Comparison of ENCODE assay signal across 8 cellular contexts in genomic region chrX:119573840-119574393, GRCh38. TPM values are rescaled to one million over a fixed set of nuclear protein-coding genes. Genes with fewer than 3 reads are reported as not detected.
DNase-seq lines count a peak whose midpoint lies in the region; ATAC-seq and TF ChIP-seq lines count a peak whose summit lies in the region.

No MANE protein-coding gene starts in this region.

- H2AFZ ChIP-seq in DND-41 (ENCODE audit: low read depth, low read length) (peak overlapping the region; percentile 90), trophoblast cell (ENCODE audit: insufficient read depth, low read length, poor library complexity) (peak overlapping the region; percentile 52)

- H3K27me3 Mint-ChIP-seq in activated naive CD8-positive, alpha-beta T cell, result no peaks in the 10 kb centered on the region

- H3K9ac ChIP-seq in DND-41 (ENCODE audit: low read depth, low read length), result peak overlapping the region; percentile 75
- peak overlapping the region; percentile 53; the same call in 1 of the 2 replicates for H3K9ac ChIP-seq in HUES64 (ENCODE audit: low read depth, low read length)
- H3K9ac ChIP-seq in trophoblast cell (ENCODE audit: low read length), result peak overlapping the region; percentile 74

- no peak for TF ChIP-seq POLR2A in heart left ventricle (IDR thresholded peaks at IDR 0.05)

- H4K20me1 ChIP-seq in DND-41 (ENCODE audit: insufficient read depth, low read length), result peaks cover 7% of the 10 kb centered on the region; the same call in 1 of the 2 replicates

- H3K27me3 ChIP-seq in DND-41 (ENCODE audit: insufficient read depth, low read length, poor library complexity), result no peaks in the 10 kb centered on the region
- H3K27me3 ChIP-seq in HUES64 (ENCODE audit: insufficient read depth, low read length), result no peaks in the 10 kb centered on the region
- H3K27me3 ChIP-seq in heart left ventricle, result peaks cover 0 to 7% (median 0%) of the 10 kb centered on the region in 9 donors
- H3K27me3 ChIP-seq in trophoblast cell (ENCODE audit: insufficient read depth, low read length), result no peaks in the 10 kb centered on the region

- H3K4me1 Mint-ChIP-seq in activated naive CD8-positive, alpha-beta T cell (ENCODE audit: low read depth), result peaks cover 21% of the 10 kb centered on the region

- no peak overlapping the region for H4K91ac ChIP-seq in trophoblast cell (ENCODE audit: low read depth, low read length)

- H3K79me1 ChIP-seq in trophoblast cell (ENCODE audit: low read length), result peaks cover 6% of the 10 kb centered on the region

- no peak overlapping the region for H3K14ac ChIP-seq in trophoblast cell (ENCODE audit: low read length)

- H4K8ac ChIP-seq in trophoblast cell (ENCODE audit: low read depth, low read length), result peak overlapping the region; percentile 29

- peak overlapping the region; percentile 92 for H3K27ac Mint-ChIP-seq in activated naive CD8-positive, alpha-beta T cell

- H2BK12ac ChIP-seq in trophoblast cell (ENCODE audit: low read length), result no peak overlapping the region

- 1% methylated on average over 27 of the region's 30 CpGs for WGBS in HUES64
- WGBS in heart left ventricle, 4 donors, result 0 to 36% (median 11%) methylated on average over 30 of the region's 30 CpGs
- no CpG with 5 or more reads among the region's 30 CpGs for WGBS in trophoblast cell (ENCODE audit: extremely low coverage, insufficient coverage, insufficient read length)

- H2BK120ac ChIP-seq in trophoblast cell (ENCODE audit: insufficient read depth, low read length, poor library complexity), result no peak overlapping the region

- H4K12ac ChIP-seq in trophoblast cell (ENCODE audit: low read depth, low read length), result no peak overlapping the region

- no peaks in the 10 kb centered on the region for H3K9me3 Mint-ChIP-seq in activated naive CD8-positive, alpha-beta T cell (ENCODE audit: low read depth)

- H3K36me3 ChIP-seq in DND-41 (ENCODE audit: insufficient read depth, low read length), result peaks cover 17% of the 10 kb centered on the region
- peaks cover 14% of the 10 kb centered on the region; the same call in 1 of the 2 replicates for H3K36me3 ChIP-seq in HUES64 (ENCODE audit: insufficient read depth, low read length)
- peaks cover 0 to 17% (median 4%) of the 10 kb centered on the region in 9 donors for H3K36me3 ChIP-seq in heart left ventricle
- H3K36me3 ChIP-seq in trophoblast cell (ENCODE audit: control insufficient read depth in 1 of 2, insufficient read depth in 2 of 2, low read length in 2 of 2), result no peaks in the 10 kb centered on the region

- H3K36me3 Mint-ChIP-seq in activated naive CD8-positive, alpha-beta T cell, result no peaks in the 10 kb centered on the region

- no peak overlapping the region for H2BK5ac ChIP-seq in trophoblast cell (ENCODE audit: low read depth, low read length, poor library complexity)

- ATAC-seq in DND-41 (ENCODE audit: insufficient read depth, low read depth), result peak; percentile 10; the same call in 2 of the 3 replicates
- ATAC-seq in GM19463 (IDR thresholded peaks at IDR 0.05; ENCODE audit: unreplicated experiment), result peak; percentile 4
- ATAC-seq in heart left ventricle, result peak in 3 of 4 donors; percentile 15 to 45 (median 44)

- DNase-seq in DND-41, result no peak
- DNase-seq in heart left ventricle, result peak in 3 of 5 donors; percentile 24 to 38 (median 27)
- DNase-seq in trophoblast cell, result peak in 1 of 2 donors; percentile 70
- no peak for DNase-seq in 8988T
- DNase-seq in stimulated activated CD4-positive, alpha-beta T cell treated with anti-CD3 and anti-CD28 coated beads, Interleukin-12 subunit alpha, Interleukin-12 subunit beta, amount 100 ng/mL, for 4 hours, result no peak

- peaks cover 25% of the 10 kb centered on the region for H3K4me1 ChIP-seq in DND-41 (ENCODE audit: insufficient read depth, low read length)
- H3K4me1 ChIP-seq in HUES64 (ENCODE audit: insufficient read depth, low read length), result no peaks in the 10 kb centered on the region
- peaks cover 0 to 22% (median 8%) of the 10 kb centered on the region in 12 donors for H3K4me1 ChIP-seq in heart left ventricle
- H3K4me1 ChIP-seq in trophoblast cell (ENCODE audit: control insufficient read depth in 1 of 2, insufficient read depth in 2 of 2, low read length in 2 of 2), result peaks cover 0 to 4% of the 10 kb centered on the region in 2 experiments

- H3K79me2 ChIP-seq in DND-41 (ENCODE audit: insufficient read depth, low read length), result peaks cover 35% of the 10 kb centered on the region
- H3K79me2 ChIP-seq in trophoblast cell (ENCODE audit: control insufficient read depth, insufficient read depth, low read length, poor library complexity), result peaks cover 3% of the 10 kb centered on the region

- TF ChIP-seq CTCF in DND-41 (IDR thresholded peaks at IDR 0.05; ENCODE audit: borderline replicate concordance, extremely low read depth, low read length, poor library complexity, severe bottlenecking) (no peak), heart left ventricle (IDR thresholded peaks at IDR 0.05) (no peak)

- no peaks in the 10 kb centered on the region for H3K9me3 ChIP-seq in DND-41 (ENCODE audit: insufficient read depth, low read length, severe bottlenecking)
- no peaks in the 10 kb centered on the region for H3K9me3 ChIP-seq in HUES64 (ENCODE audit: insufficient read depth, low read depth, low read length)
- H3K9me3 ChIP-seq in heart left ventricle, result no peaks in the 10 kb centered on the region
- no peaks in the 10 kb centered on the region for H3K9me3 ChIP-seq in trophoblast cell (ENCODE audit: insufficient read depth, low read depth, low read length)

- H3K4ac ChIP-seq in trophoblast cell (ENCODE audit: low read depth, low read length), result no peak overlapping the region

- H3K4me3 Mint-ChIP-seq in activated naive CD8-positive, alpha-beta T cell, result peak overlapping the region; percentile 94

- H3K18ac ChIP-seq in trophoblast cell (ENCODE audit: low read length), result no peak overlapping the region

- H3K27ac ChIP-seq in DND-41 (ENCODE audit: low read length) (peak overlapping the region; percentile 74), HUES64 (ENCODE audit: low read depth, low read length) (no peak overlapping the region), heart left ventricle (peak overlapping the region; percentile 89 to 96 (median 93)), trophoblast cell (ENCODE audit: low read depth, low read length) (peak overlapping the region; percentile 44)

- H3K4me3 ChIP-seq in DND-41 (ENCODE audit: low read depth in 1 of 2, low read length in 2 of 2) (peak overlapping the region; percentile 75 to 89; a peak in 3 of 4 replicates), HUES64 (ENCODE audit: low read length) (peak overlapping the region; percentile 82), heart left ventricle (peak overlapping the region; percentile 33 to 88 (median 79)), trophoblast cell (ENCODE audit: low read depth, low read length) (peak overlapping the region; percentile 68)

- H3K4me2 ChIP-seq in DND-41 (ENCODE audit: insufficient read depth, low read length), result peak overlapping the region; percentile 74
- peak overlapping the region; percentile 89 for H3K4me2 ChIP-seq in trophoblast cell (ENCODE audit: low read length)

- no peak overlapping the region for H2AK5ac ChIP-seq in trophoblast cell (ENCODE audit: low read length)

- H3K23ac ChIP-seq in trophoblast cell (ENCODE audit: low read length), result no peak overlapping the region

- intact Hi-C loops in heart left ventricle (cut with DNase I), result loop anchor here in 4 of 10 donors (1.0 to 10.0 kb wide), 5 partner anchors 9 to 89 kb away; partner anchors contain the start of genes STEEP1 (in 2 of the 4) and NKRF (in 1 of the 4)

RNA-seq across cellular contexts. Expression of gene UBE2A, which starts 0.4 kb away (rescaled TPM):
- 45.5 TPM for polyA plus RNA-seq in HUES64 (2013, experiment 1 of 2)
- polyA plus RNA-seq in HUES64 (2013, experiment 2 of 2), result 43.6 TPM
- 10 to 100 TPM; 37.3 to 72.4 (median 65.5) TPM for total RNA-seq in heart left ventricle
- polyA plus RNA-seq in heart left ventricle, result 10 to 100 TPM; 51.5 to 86.2 TPM
- 124 and 137 TPM in 2 replicates for polyA plus RNA-seq in trophoblast cell (2013)

RNA-seq across cellular contexts. Expression of gene STEEP1, which starts 8.7 kb away (rescaled TPM):
- 16.6 TPM for polyA plus RNA-seq in HUES64 (2013, experiment 1 of 2)
- 17.1 TPM for polyA plus RNA-seq in HUES64 (2013, experiment 2 of 2)
- 10 to 100 TPM in 8 of 9 donors, 1 to 10 TPM in 1; 9.7 to 21.7 (median 16.7) TPM for total RNA-seq in heart left ventricle
- 10 to 100 TPM in 1 of 2 donors, 1 to 10 TPM in 1; 5.4 to 20.0 TPM for polyA plus RNA-seq in heart left ventricle
- polyA plus RNA-seq in trophoblast cell (2013), result 23.7 TPM in 2 replicates

RNA-seq across cellular contexts. Expression of gene NKRF, which starts 32.3 kb away (rescaled TPM):
- 12.6 TPM for polyA plus RNA-seq in HUES64 (2013, experiment 1 of 2)
- 12.7 TPM for polyA plus RNA-seq in HUES64 (2013, experiment 2 of 2)
- total RNA-seq in heart left ventricle, result 1 to 10 TPM; 3.9 to 6.0 (median 4.8) TPM
- polyA plus RNA-seq in heart left ventricle, result 1 to 10 TPM; 3.1 to 4.3 TPM
- 9.7 and 10.1 TPM in 2 replicates for polyA plus RNA-seq in trophoblast cell (2013)

Comparison
In these comparisons a context has a peak if more than half of its experiments do, and no peak if none do; other contexts are left out.
1. DNase-seq: peak in heart left ventricle (3 of 5); none in DND-41 (single experiment), 8988T (single experiment) and stimulated activated CD4-positive, alpha-beta T cell treated with anti-CD3 and anti-CD28 coated beads, Interleukin-12 subunit alpha, Interleukin-12 subunit beta, amount 100 ng/mL, for 4 hours (single experiment).
2. Peak in every context shown above with its lines, with median percentiles within 50 percentile points of each other: ATAC-seq, H3K4me3 ChIP-seq and H3K9ac ChIP-seq.